ENCODE assay signal across 1 cellular context in the genomic region with DNA sequence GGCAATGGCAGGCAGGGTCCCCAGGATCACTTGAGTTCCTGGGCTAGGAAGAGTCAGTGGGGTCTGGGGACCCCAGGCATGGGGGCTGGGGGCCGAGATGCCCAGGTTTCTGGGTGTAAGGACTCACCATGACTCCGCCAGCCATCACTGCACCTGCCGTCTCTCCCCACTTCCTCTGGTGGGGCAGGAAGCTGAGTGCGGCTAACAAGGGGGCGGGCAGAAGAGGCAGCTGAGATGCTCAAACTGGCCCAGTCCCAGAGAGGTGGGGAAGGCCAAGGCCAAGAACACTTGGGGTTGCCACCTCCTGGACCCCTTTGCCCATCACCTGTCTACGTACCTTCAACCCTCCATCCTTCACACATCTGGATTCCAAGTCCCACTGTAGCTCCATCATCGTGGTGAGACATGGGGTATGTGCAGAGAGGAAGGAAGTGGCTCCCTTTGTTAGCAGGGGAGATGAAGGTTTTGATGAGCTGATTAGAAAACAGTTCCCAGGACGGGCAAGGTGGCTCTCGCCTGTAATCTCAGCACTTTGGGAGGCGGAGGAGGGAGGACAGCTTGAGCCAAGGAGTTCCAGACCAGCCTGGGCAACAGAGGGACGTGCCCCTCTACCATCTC.
TF ChIP-seq lines count a peak whose summit lies in the region.

A gene with protein sequence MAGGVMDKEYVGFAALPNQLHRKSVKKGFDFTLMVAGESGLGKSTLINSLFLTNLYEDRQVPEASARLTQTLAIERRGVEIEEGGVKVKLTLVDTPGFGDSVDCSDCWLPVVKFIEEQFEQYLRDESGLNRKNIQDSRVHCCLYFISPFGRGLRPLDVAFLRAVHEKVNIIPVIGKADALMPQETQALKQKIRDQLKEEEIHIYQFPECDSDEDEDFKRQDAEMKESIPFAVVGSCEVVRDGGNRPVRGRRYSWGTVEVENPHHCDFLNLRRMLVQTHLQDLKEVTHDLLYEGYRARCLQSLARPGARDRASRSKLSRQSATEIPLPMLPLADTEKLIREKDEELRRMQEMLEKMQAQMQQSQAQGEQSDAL (minus strand): TSS at position 164 of the 618 bp plus-strand sequence. CDS start 19 bp downstream, at position 145.

TF ChIP-seq in IMR-90, 13 proteins besides CTCF, POLR2A, EP300 and RAD21:
- no peak for TF ChIP-seq MXI1 (IDR thresholded peaks at IDR 0.05; ENCODE audit: borderline replicate concordance, low read depth, low read length)
- no peak for TF ChIP-seq BHLHE40 (IDR thresholded peaks at IDR 0.05; ENCODE audit: low read depth, low read length)
- no peak for TF ChIP-seq CHD1 (IDR thresholded peaks at IDR 0.05; ENCODE audit: low read depth, low read length)
TF ChIP-seq in IMR-90: peak in this region for 0.
